17 cellular contexts compared by ENCODE assay signal in the genomic region with DNA sequence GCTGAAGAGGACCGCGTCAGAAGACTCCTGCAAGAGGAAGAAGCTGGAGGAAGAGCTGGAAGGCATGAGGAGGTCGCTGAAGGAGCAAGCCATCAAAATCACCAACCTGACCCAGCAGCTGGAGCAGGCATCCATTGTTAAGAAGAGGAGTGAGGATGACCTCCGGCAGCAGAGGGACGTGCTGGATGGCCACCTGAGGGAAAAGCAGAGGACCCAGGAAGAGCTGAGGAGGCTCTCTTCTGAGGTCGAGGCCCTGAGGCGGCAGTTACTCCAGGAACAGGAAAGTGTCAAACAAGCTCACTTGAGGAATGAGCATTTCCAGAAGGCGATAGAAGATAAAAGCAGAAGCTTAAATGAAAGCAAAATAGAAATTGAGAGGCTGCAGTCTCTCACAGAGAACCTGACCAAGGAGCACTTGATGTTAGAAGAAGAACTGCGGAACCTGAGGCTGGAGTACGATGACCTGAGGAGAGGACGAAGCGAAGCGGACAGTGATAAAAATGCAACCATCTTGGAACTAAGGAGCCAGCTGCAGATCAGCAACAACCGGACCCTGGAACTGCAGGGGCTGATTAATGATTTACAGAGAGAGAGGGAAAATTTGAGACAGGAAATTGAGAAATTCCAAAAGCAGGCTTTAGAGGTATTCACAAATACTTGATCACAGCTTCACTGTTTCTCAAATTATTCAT. TPM values are rescaled to one million over a fixed set of nuclear protein-coding genes. Genes with fewer than 3 reads are reported as not detected.
A peak's percentile ranks its signal among the peaks of the same experiment; 100 is the strongest.
DNase-seq lines count a peak whose midpoint lies in the region; ATAC-seq and TF ChIP-seq lines count a peak whose summit lies in the region.
"Had no signal": no experiment of that assay in that cellular context is flagged by ENCODE, and none has a peak within 500 bp of the region (broad histone marks: within the 10 kb centered on the region; RNA-seq: fewer than 3 reads in every experiment).

No MANE protein-coding gene starts in this region.

- H3K27me3 Mint-ChIP-seq in activated T-cell treated with anti-CD3 and anti-CD28 coated beads, Interleukin-2, amount 50 U/mL, for 72 hours (ENCODE audit: low read depth): peaks cover 10% of the 10 kb centered on the region

- 46% methylated on average over 13 of the region's 14 CpGs for WGBS in right lobe of liver (ENCODE audit: insufficient coverage, low coverage, low lambda C conversion rate, missing lambda C conversion rate)

- DNase-seq in ACHN: peak; percentile 24
- no peak for DNase-seq in RWPE1 (ENCODE audit: low spot score)
- DNase-seq in erythroblast (lab: John Stamatoyannopoulos, UW): peak; percentile 20 to 29
- DNase-seq in right lobe of liver: no peak
- no peak for DNase-seq in NOMO-1 treated with dmso at 0.1 percent for 144 hours (lab: John Stamatoyannopoulos, UW; ENCODE audit: unreplicated experiment)
- no peak for DNase-seq in activated CD8-positive, alpha-beta memory T cell treated with anti-CD3 and anti-CD28 coated beads, Interleukin-2, amount 50 U/mL, for 4 hours
- no peak for DNase-seq in activated T-cell treated with anti-CD3 and anti-CD28 coated beads, Interleukin-2, amount 50 U/mL, for 72 hours
- DNase-seq: DMS 273 treated with DMSO at 0.1 percent for 48 hours; MV-4-11; NCI-H1417; NCI-H1930; NCI-H69; NK-92 treated with Interleukin-12 subunit alpha and Interleukin-12 subunit beta, amount 100 ng/mL, for 24 hours; SK-N-SH had no signal

- peaks cover 0 to 73% (median 34%) of the 10 kb centered on the region in 4 donors for H3K36me3 ChIP-seq in right lobe of liver

- H3K9me3 Mint-ChIP-seq in activated T-cell treated with anti-CD3 and anti-CD28 coated beads, Interleukin-2, amount 50 U/mL, for 72 hours: no peaks in the 10 kb centered on the region
- H3K9me3 Mint-ChIP-seq: IgD-negative memory B cell had no signal

- H3K36me3 Mint-ChIP-seq in activated T-cell treated with anti-CD3 and anti-CD28 coated beads, Interleukin-2, amount 50 U/mL, for 72 hours (ENCODE audit: insufficient read depth in 2 of 2): no peaks in the 10 kb centered on the region

- in situ Hi-C loops in ACHN (cut with HindIII; ENCODE audit: low pct_ligation_motif_present, low pct_unique_long_range_greater_than_20kb, low sequenced_read_pairs): loop anchor here (25.0 kb wide), 1 partner anchor 294 kb away; no protein-coding TSS in a partner anchor

- no peak overlapping the region for H3K4me3 ChIP-seq in right lobe of liver

- H3K4me3 Mint-ChIP-seq in activated T-cell treated with anti-CD3 and anti-CD28 coated beads, Interleukin-2, amount 50 U/mL, for 72 hours: no peak overlapping the region
- H3K4me3 Mint-ChIP-seq: IgD-negative memory B cell had no signal

- intact Hi-C loops in right lobe of liver (cut with DNase I): no loop called here

- H3K9me3 ChIP-seq in right lobe of liver: no peaks in the 10 kb centered on the region
- H3K9me3 ChIP-seq: SK-N-SH had no signal

- peaks cover 0 to 14% (median 6%) of the 10 kb centered on the region in 4 donors for H3K4me1 ChIP-seq in right lobe of liver

- H3K27me3 ChIP-seq in right lobe of liver: no peaks in the 10 kb centered on the region

- H3K27ac Mint-ChIP-seq in activated T-cell treated with anti-CD3 and anti-CD28 coated beads, Interleukin-2, amount 50 U/mL, for 72 hours: no peak overlapping the region
- H3K27ac Mint-ChIP-seq: IgD-negative memory B cell had no signal

- TF ChIP-seq POLR2A in erythroblast (IDR thresholded peaks at IDR 0.05; ENCODE audit: low read length): no peak
- TF ChIP-seq POLR2A in right lobe of liver (IDR thresholded peaks at IDR 0.05): no peak

- ATAC-seq in right lobe of liver: peak; percentile 73 to 89 (median 84)
- ATAC-seq in HG02798 (IDR thresholded peaks at IDR 0.05; ENCODE audit: poor library complexity, unreplicated experiment): no peak
- no peak for ATAC-seq in activated T-cell treated with anti-CD3 and anti-CD28 coated beads, Interleukin-2, amount 50 U/mL, for 72 hours (replicated peaks in 1 of 2)

- CTCF ChIA-PET in RWPE1 (lab: Yijun Ruan, JAX): interaction anchor here (0.6 to 2.5 kb wide), 3 partner anchors 13 to 162 kb away, joined by 3 to 6 read pairs (median 3); no protein-coding TSS in a partner anchor

- TF ChIP-seq CTCF in RWPE1 (conservative IDR thresholded peaks at IDR 0.05; ENCODE audit: low read depth): no peak
- no peak for TF ChIP-seq CTCF in right lobe of liver (IDR thresholded peaks at IDR 0.05)

- H3K27ac ChIP-seq in RWPE1 (peak overlapping the region; percentile 38), right lobe of liver (no peak overlapping the region)
- H3K27ac ChIP-seq: C4-2B had no signal

- no peaks in the 10 kb centered on the region for H3K4me1 Mint-ChIP-seq in activated T-cell treated with anti-CD3 and anti-CD28 coated beads, Interleukin-2, amount 50 U/mL, for 72 hours (ENCODE audit: low read depth)
- H3K4me1 Mint-ChIP-seq: IgD-negative memory B cell had no signal

- POLR2A ChIA-PET in RWPE1 (lab: Yijun Ruan, JAX; ENCODE audit: low non-redundant PET): no interaction called here

RNA-seq across cellular contexts. Expression of a gene that starts 8.9 kb away (rescaled TPM):
- 10 to 100 TPM in 1 of 6 experiments, 1 to 10 TPM in 5; 4.7 to 13.7 (median 7.0) TPM for total RNA-seq in right lobe of liver
- total RNA-seq in activated T-cell treated with anti-CD3 and anti-CD28 coated beads, Interleukin-2, amount 50 U/mL, for 72 hours: 10 to 100 TPM; 23.8 to 26.9 TPM

RNA-seq across cellular contexts. Expression of a gene that starts 39.6 kb away (rescaled TPM):
- total RNA-seq in right lobe of liver: 10 to 100 TPM; 64.6 to 94.2 (median 82.1) TPM
- total RNA-seq in activated T-cell treated with anti-CD3 and anti-CD28 coated beads, Interleukin-2, amount 50 U/mL, for 72 hours: under 1 TPM; 0.32 to 0.48 TPM

Comparison
In these comparisons a context has a peak if more than half of its experiments do, and no peak if none do; other contexts are left out.
1. DNase-seq: peak in ACHN (single experiment) and erythroblast (2 of 2); none in RWPE1 (single experiment), right lobe of liver (0 of 3), NOMO-1 treated with dmso at 0.1 percent for 144 hours (single experiment), activated CD8-positive, alpha-beta memory T cell treated with anti-CD3 and anti-CD28 coated beads, Interleukin-2, amount 50 U/mL, for 4 hours (single experiment) and activated T-cell treated with anti-CD3 and anti-CD28 coated beads, Interleukin-2, amount 50 U/mL, for 72 hours (0 of 2).
2. ATAC-seq: peak in right lobe of liver (4 of 4); none in HG02798 (single experiment) and activated T-cell treated with anti-CD3 and anti-CD28 coated beads, Interleukin-2, amount 50 U/mL, for 72 hours (0 of 2).
3. RNA of a gene that starts 39.6 kb away (total RNA-seq): 64.6 to 94.2 TPM in right lobe of liver; 0.32 to 0.48 TPM in activated T-cell treated with anti-CD3 and anti-CD28 coated beads, Interleukin-2, amount 50 U/mL, for 72 hours; every median in the first group is over 10 times any median in the second.